8 cellular contexts compared by ENCODE assay signal in the genomic region with DNA sequence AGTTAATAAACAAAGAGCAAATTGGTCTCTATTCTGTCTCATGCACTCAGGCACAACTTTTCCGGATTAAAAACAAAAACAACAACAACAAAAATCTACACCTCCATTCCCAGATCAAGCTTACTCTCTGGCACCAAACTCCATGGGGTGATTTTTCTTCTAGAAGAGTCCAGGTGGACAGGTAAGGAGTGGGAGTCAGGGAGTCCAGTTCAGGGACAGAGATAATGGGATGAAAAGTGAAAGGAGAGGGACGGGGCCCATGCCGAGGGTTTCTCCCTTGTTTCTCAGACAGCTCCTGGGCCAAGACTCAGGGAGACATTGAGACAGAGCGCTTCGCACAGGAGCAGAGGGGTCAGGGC. TPM values are rescaled to one million over a fixed set of nuclear protein-coding genes. Genes with fewer than 3 reads are reported as not detected.
DNase-seq lines count a peak whose midpoint lies in the region; ATAC-seq and TF ChIP-seq lines count a peak whose summit lies in the region.

No MANE protein-coding gene starts in this region.

- CTCF ChIA-PET in HEK293 (lab: Yijun Ruan, JAX), result interaction anchor here (0.7 kb wide), 1 partner anchor 86 kb away, joined by 3 read pairs; no protein-coding TSS in a partner anchor

- H3K36me3 ChIP-seq in HEK293 (ENCODE audit: control insufficient read depth in 2 of 2, insufficient read depth in 1 of 2, low read length in 2 of 2) (peaks cover 0 to 4% of the 10 kb centered on the region in 2 experiments; a peak in 1 of 3 replicates), iPS-18a (ENCODE audit: control insufficient read depth, low read depth, low read length) (no peaks in the 10 kb centered on the region)

- peak overlapping the region; percentile 95 for H3K4me3 Mint-ChIP-seq in activated T-helper 2 cell treated with anti-CD3 and anti-CD28 coated beads, Interferon-gamma antibody, Interleukin-2, Interleukin-4, amounts not matched to agents 10 μg/mL and 5 μg/mL and 100 μg/mL, durations not matched to agents 14 hours and 24 hours and 36 hours (ENCODE audit: low read depth)
- peak overlapping the region; percentile 92 to 96 for H3K4me3 Mint-ChIP-seq in stimulated activated naive CD8-positive, alpha-beta T cell treated with anti-CD3 and anti-CD28 coated beads, Interleukin-15, amount 100 ng/mL, for 72 hours

- peaks cover 46% of the 10 kb centered on the region for H3K36me3 Mint-ChIP-seq in activated T-helper 2 cell treated with anti-CD3 and anti-CD28 coated beads, Interferon-gamma antibody, Interleukin-2, Interleukin-4, amounts not matched to agents 10 μg/mL and 5 μg/mL and 100 μg/mL, durations not matched to agents 14 hours and 24 hours and 36 hours (ENCODE audit: low read depth)

- intact Hi-C loops in activated T-helper 2 cell treated with anti-CD3 and anti-CD28 coated beads, Interferon-gamma antibody, Interleukin-2, Interleukin-4, amounts not matched to agents 10 μg/mL and 5 μg/mL and 100 μg/mL, durations not matched to agents 14 hours and 24 hours and 36 hours (cut with micrococcal nuclease), result loop anchor here (1.0 to 2.0 kb wide), 2 partner anchors 15 to 23 kb away; no protein-coding TSS in a partner anchor

- no peak for ATAC-seq in stimulated activated naive CD8-positive, alpha-beta T cell treated with anti-CD3 and anti-CD28 coated beads, Interleukin-15, amount 100 ng/mL, for 72 hours
- ATAC-seq in GM18858 (IDR thresholded peaks at IDR 0.05; ENCODE audit: unreplicated experiment), result no peak

- no peak for TF ChIP-seq CTCF in HEK293 (tag by site-specific recombination; IDR thresholded peaks at IDR 0.05)

- H3K9ac ChIP-seq in iPS-18a (ENCODE audit: low read length), result no peak overlapping the region

- no peaks in the 10 kb centered on the region for H3K4me1 ChIP-seq in HEK293 (ENCODE audit: control insufficient read depth, insufficient read depth, low read length)
- H3K4me1 ChIP-seq in iPS-18a (ENCODE audit: control insufficient read depth, low read depth, low read length), result no peaks in the 10 kb centered on the region

- H3K27me3 ChIP-seq in iPS-18a (ENCODE audit: control insufficient read depth, insufficient read depth, low read length), result peaks cover 7% of the 10 kb centered on the region

- no peaks in the 10 kb centered on the region for H3K27me3 Mint-ChIP-seq in activated T-helper 2 cell treated with anti-CD3 and anti-CD28 coated beads, Interferon-gamma antibody, Interleukin-2, Interleukin-4, amounts not matched to agents 10 μg/mL and 5 μg/mL and 100 μg/mL, durations not matched to agents 14 hours and 24 hours and 36 hours (ENCODE audit: low read depth)
- no peaks in the 10 kb centered on the region for H3K27me3 Mint-ChIP-seq in stimulated activated naive CD8-positive, alpha-beta T cell treated with anti-CD3 and anti-CD28 coated beads, Interleukin-15, amount 100 ng/mL, for 72 hours

- POLR2A ChIA-PET in HEK293 (lab: Yijun Ruan, JAX), result no interaction called here

- H3K4me1 Mint-ChIP-seq in activated T-helper 2 cell treated with anti-CD3 and anti-CD28 coated beads, Interferon-gamma antibody, Interleukin-2, Interleukin-4, amounts not matched to agents 10 μg/mL and 5 μg/mL and 100 μg/mL, durations not matched to agents 14 hours and 24 hours and 36 hours (ENCODE audit: low read depth), result peaks cover 39% of the 10 kb centered on the region
- peaks cover 59% of the 10 kb centered on the region for H3K4me1 Mint-ChIP-seq in stimulated activated naive CD8-positive, alpha-beta T cell treated with anti-CD3 and anti-CD28 coated beads, Interleukin-15, amount 100 ng/mL, for 72 hours

- peak overlapping the region; percentile 99 for H3K27ac Mint-ChIP-seq in activated T-helper 2 cell treated with anti-CD3 and anti-CD28 coated beads, Interferon-gamma antibody, Interleukin-2, Interleukin-4, amounts not matched to agents 10 μg/mL and 5 μg/mL and 100 μg/mL, durations not matched to agents 14 hours and 24 hours and 36 hours
- peak overlapping the region; percentile 100 for H3K27ac Mint-ChIP-seq in stimulated activated naive CD8-positive, alpha-beta T cell treated with anti-CD3 and anti-CD28 coated beads, Interleukin-15, amount 100 ng/mL, for 72 hours

- H3K9me3 ChIP-seq in HEK293 (ENCODE audit: control insufficient read depth, insufficient read depth, low read depth, low read length), result no peaks in the 10 kb centered on the region
- H3K9me3 ChIP-seq in iPS-18a (ENCODE audit: control insufficient read depth, low read depth, low read length), result no peaks in the 10 kb centered on the region

- H3K4me3 ChIP-seq in HEK293 (ENCODE audit: low read depth, low read length) (peak overlapping the region; percentile 65), iPS-18a (ENCODE audit: low read length) (peak overlapping the region; percentile 59)

- DNase-seq in activated T-helper 2 cell treated with anti-CD3 and anti-CD28 coated beads, Interferon-gamma antibody, Interleukin-2, Interleukin-4, amounts not matched to agents 10 μg/mL and 5 μg/mL and 100 μg/mL, durations not matched to agents 14 hours and 24 hours and 36 hours (ENCODE audit: low spot score), result no peak
- DNase-seq in stimulated activated naive CD8-positive, alpha-beta T cell treated with anti-CD3 and anti-CD28 coated beads, Interleukin-15, amount 100 ng/mL, for 72 hours, result no peak
- no peak for DNase-seq in NCI-H146 (lab: John Stamatoyannopoulos, UW)
- DNase-seq in EL, result no peak
- no peak for DNase-seq in stimulated activated CD4-positive, alpha-beta T cell treated with anti-CD3 and anti-CD28 coated beads, Interleukin-15, amount 100 ng/mL, for 24 hours

- no peaks in the 10 kb centered on the region for H3K9me3 Mint-ChIP-seq in activated T-helper 2 cell treated with anti-CD3 and anti-CD28 coated beads, Interferon-gamma antibody, Interleukin-2, Interleukin-4, amounts not matched to agents 10 μg/mL and 5 μg/mL and 100 μg/mL, durations not matched to agents 14 hours and 24 hours and 36 hours
- H3K9me3 Mint-ChIP-seq in stimulated activated naive CD8-positive, alpha-beta T cell treated with anti-CD3 and anti-CD28 coated beads, Interleukin-15, amount 100 ng/mL, for 72 hours, result no peaks in the 10 kb centered on the region

- no peak overlapping the region for H3K27ac ChIP-seq in HEK293 (ENCODE audit: extremely low read depth, low read depth, low read length)
- H3K27ac ChIP-seq in iPS-18a (ENCODE audit: low read length), result no peak overlapping the region

TF ChIP-seq in HEK293, 187 proteins besides CTCF, POLR2A, EP300 and RAD21 (continues in another document):
- TF ChIP-seq ZNF366 (tag by site-specific recombination; conservative IDR thresholded peaks at IDR 0.05) (peak; percentile 75), PRDM1 (tag by site-specific recombination; IDR thresholded peaks at IDR 0.05) (peak; percentile 84), PRDM10 (tag by site-specific recombination; IDR thresholded peaks at IDR 0.05) (0 out of 2 replicates have a peak, but pooled peaks have one; percentile 51), ZNF335 (tag by site-specific recombination; conservative IDR thresholded peaks at IDR 0.05) (peak; percentile 65; the same call in 1 of the 2 replicates), ZNF394 (tag by site-specific recombination; IDR thresholded peaks at IDR 0.05; ENCODE audit: borderline replicate concordance) (no peak), ZNF560 (tag by site-specific recombination; IDR thresholded peaks at IDR 0.05; ENCODE audit: borderline replicate concordance) (no peak), ZBTB1 (tag by site-specific recombination; IDR thresholded peaks at IDR 0.05) (no peak), ZNF561 (tag by site-specific recombination; IDR thresholded peaks at IDR 0.05; ENCODE audit: borderline replicate concordance) (peak; percentile 14; the same call in 1 of the 2 replicates)
- TF ChIP-seq, protein P1, sequence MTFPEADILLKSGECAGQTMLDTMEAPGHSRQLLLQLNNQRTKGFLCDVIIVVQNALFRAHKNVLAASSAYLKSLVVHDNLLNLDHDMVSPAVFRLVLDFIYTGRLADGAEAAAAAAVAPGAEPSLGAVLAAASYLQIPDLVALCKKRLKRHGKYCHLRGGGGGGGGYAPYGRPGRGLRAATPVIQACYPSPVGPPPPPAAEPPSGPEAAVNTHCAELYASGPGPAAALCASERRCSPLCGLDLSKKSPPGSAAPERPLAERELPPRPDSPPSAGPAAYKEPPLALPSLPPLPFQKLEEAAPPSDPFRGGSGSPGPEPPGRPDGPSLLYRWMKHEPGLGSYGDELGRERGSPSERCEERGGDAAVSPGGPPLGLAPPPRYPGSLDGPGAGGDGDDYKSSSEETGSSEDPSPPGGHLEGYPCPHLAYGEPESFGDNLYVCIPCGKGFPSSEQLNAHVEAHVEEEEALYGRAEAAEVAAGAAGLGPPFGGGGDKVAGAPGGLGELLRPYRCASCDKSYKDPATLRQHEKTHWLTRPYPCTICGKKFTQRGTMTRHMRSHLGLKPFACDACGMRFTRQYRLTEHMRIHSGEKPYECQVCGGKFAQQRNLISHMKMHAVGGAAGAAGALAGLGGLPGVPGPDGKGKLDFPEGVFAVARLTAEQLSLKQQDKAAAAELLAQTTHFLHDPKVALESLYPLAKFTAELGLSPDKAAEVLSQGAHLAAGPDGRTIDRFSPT (tag by site-specific recombination; IDR thresholded peaks at IDR 0.05), result no peak

RNA-seq across cellular contexts. Expression of gene HLA-A, which starts 0.4 kb away (rescaled TPM):
- total RNA-seq in activated T-helper 2 cell treated with anti-CD3 and anti-CD28 coated beads, Interferon-gamma antibody, Interleukin-2, Interleukin-4, amounts not matched to agents 10 μg/mL and 5 μg/mL and 100 μg/mL, durations not matched to agents 14 hours and 24 hours and 36 hours, result 1,569 and 1,592 TPM in 2 replicates
